Comparison of ENCODE assay signal across 12 cellular contexts in the genomic region with DNA sequence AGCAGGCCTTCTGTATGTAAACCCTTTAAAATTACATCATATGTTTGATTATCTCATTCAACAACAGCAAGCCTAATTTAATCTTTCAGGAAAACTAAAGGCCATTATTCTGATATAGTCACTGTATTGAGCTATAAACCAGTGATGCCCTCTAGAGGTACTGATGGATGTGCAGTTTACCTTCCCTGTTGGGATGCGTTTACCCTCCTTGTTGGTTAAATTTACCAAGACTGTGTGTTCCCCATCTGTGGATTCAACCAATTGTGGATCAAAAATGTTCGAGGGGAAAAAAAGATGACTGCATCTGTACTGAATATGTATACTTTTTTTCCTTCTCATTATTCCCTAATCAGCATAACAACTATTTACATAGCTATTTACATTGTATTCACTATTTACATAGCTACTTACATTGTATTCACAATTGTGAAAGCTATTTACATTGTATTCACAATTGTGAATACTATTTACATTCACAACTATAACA. TPM values are rescaled to one million over a fixed set of nuclear protein-coding genes. Genes with fewer than 3 reads are reported as not detected.
DNase-seq lines count a peak whose midpoint lies in the region; ATAC-seq and TF ChIP-seq lines count a peak whose summit lies in the region.
"Had no signal": no experiment of that assay in that cellular context is flagged by ENCODE, and none has a peak within 500 bp of the region (broad histone marks: within the 10 kb centered on the region; RNA-seq: fewer than 3 reads in every experiment).

No MANE protein-coding gene starts in this region.

- peaks cover 14% of the 10 kb centered on the region for H3K9me3 ChIP-seq in CD4-positive, alpha-beta T cell (ENCODE audit: control insufficient read depth, low read length)

- no peak for TF ChIP-seq CTCF in CD4-positive, alpha-beta T cell (IDR thresholded peaks at IDR 0.05)
- no peak for TF ChIP-seq CTCF in WTC11 (IDR thresholded peaks at IDR 0.05)

- H3K9me3 Mint-ChIP-seq in CD4-positive, alpha-beta T cell = peaks cover 4% of the 10 kb centered on the region
- peaks cover 34% of the 10 kb centered on the region for H3K9me3 Mint-ChIP-seq in WTC11

- CTCF ChIA-PET in CD4-positive, alpha-beta T cell (lab: Charles Lee) = interaction anchor here (0.7 to 3.3 kb wide), 4 partner anchors 10 to 145 kb away, joined by 3 to 14 read pairs (median 4); partner anchors contain the start of genes MRPL50, RNF20 and ZNF189
- CTCF ChIA-PET in WTC11 (lab: Charles Lee) = interaction anchor here (0.6 to 2.6 kb wide), 21 partner anchors 9 to 787 kb away, joined by 3 to 24 read pairs (median 4); partner anchors contain the start of genes MRPL50 and ZNF189

- ATAC-seq in CD4-positive, alpha-beta T cell (ENCODE audit: poor library complexity) = no peak
- ATAC-seq in WTC11 (peak; percentile 90), HG02973 (IDR thresholded peaks at IDR 0.05; ENCODE audit: unreplicated experiment) (no peak), HG03175 (IDR thresholded peaks at IDR 0.05; ENCODE audit: unreplicated experiment) (no peak)
- no peak for ATAC-seq in activated CD4-positive, CD25-positive, alpha-beta regulatory T cell treated with anti-CD3 and anti-CD28 coated beads, Interleukin-2, amount 50 U/mL, for 24 hours
- ATAC-seq: stimulated activated naive CD8-positive, alpha-beta T cell treated with anti-CD3 and anti-CD28 coated beads, Interleukin-15, Interleukin-2, amounts not matched to agents 100 U/mL and 50 U/mL, for 24 hours had no signal

- H3K36me3 Mint-ChIP-seq in CD4-positive, alpha-beta T cell (ENCODE audit: low read depth) = peaks cover 63% of the 10 kb centered on the region
- peaks cover 71% of the 10 kb centered on the region for H3K36me3 Mint-ChIP-seq in WTC11

- H3K27me3 Mint-ChIP-seq in CD4-positive, alpha-beta T cell = no peaks in the 10 kb centered on the region
- no peaks in the 10 kb centered on the region for H3K27me3 Mint-ChIP-seq in WTC11 (ENCODE audit: low read depth)
- H3K27me3 Mint-ChIP-seq: activated naive CD8-positive, alpha-beta T cell treated with anti-CD3 and anti-CD28 coated beads, Interleukin-2, amount 10 ng/mL, durations not matched to agents 7 days and 5 days had no signal

- POLR2A ChIA-PET in CD4-positive, alpha-beta T cell (lab: Charles Lee) = interaction anchor here (1.2 to 2.8 kb wide), 2 partner anchors 8 to 10 kb away, joined by 3 to 15 read pairs; partner anchors contain the start of genes MRPL50 and ZNF189
- POLR2A ChIA-PET in WTC11 (lab: Charles Lee) = interaction anchor here (1.4 kb wide), 1 partner anchor 10 kb away, joined by 7 read pairs; the partner anchor contains the start of genes MRPL50 and ZNF189

- H3K27ac Mint-ChIP-seq in CD4-positive, alpha-beta T cell = peak overlapping the region; percentile 40
- peak overlapping the region; percentile 81 for H3K27ac Mint-ChIP-seq in WTC11
- H3K27ac Mint-ChIP-seq: activated naive CD8-positive, alpha-beta T cell treated with anti-CD3 and anti-CD28 coated beads, Interleukin-2, amount 10 ng/mL, durations not matched to agents 7 days and 5 days; HFFc6 had no signal

- peaks cover 35% of the 10 kb centered on the region for H3K4me1 Mint-ChIP-seq in CD4-positive, alpha-beta T cell (ENCODE audit: low read depth)
- H3K4me1 Mint-ChIP-seq in WTC11 = peaks cover 23% of the 10 kb centered on the region

- no peak overlapping the region for H3K27ac ChIP-seq in CD4-positive, alpha-beta T cell (ENCODE audit: low read depth, low read length)
- H3K27ac ChIP-seq in layer of hippocampus (ENCODE audit: low read depth, low read length) = peak overlapping the region; percentile 41

- DNase-seq in CD4-positive, alpha-beta T cell = no peak
- DNase-seq in HT-29 (ENCODE audit: low spot score) = peak; percentile 45
- no peak for DNase-seq in WTC11 (ENCODE audit: low spot score)
- DNase-seq in D341Med (ENCODE audit: low spot score) = no peak
- DNase-seq: activated naive CD8-positive, alpha-beta T cell treated with anti-CD3 and anti-CD28 coated beads, Interleukin-2, amount 10 ng/mL, durations not matched to agents 7 days and 5 days; right cardiac atrium; stimulated activated naive CD8-positive, alpha-beta T cell treated with anti-CD3 and anti-CD28 coated beads, Interleukin-15, Interleukin-2, amounts not matched to agents 100 U/mL and 50 U/mL, for 24 hours had no signal

- H3K27me3 ChIP-seq in CD4-positive, alpha-beta T cell (ENCODE audit: control insufficient read depth, insufficient read depth, low read length) = no peaks in the 10 kb centered on the region
- H3K27me3 ChIP-seq in layer of hippocampus (ENCODE audit: control insufficient read depth, insufficient read depth, low read length) = no peaks in the 10 kb centered on the region

- intact Hi-C loops in CD4-positive, alpha-beta T cell (cut with DNase I, micrococcal nuclease) = no loop called here

- H3K4me3 Mint-ChIP-seq in CD4-positive, alpha-beta T cell = no peak overlapping the region
- no peak overlapping the region for H3K4me3 Mint-ChIP-seq in WTC11
- H3K4me3 Mint-ChIP-seq: activated naive CD8-positive, alpha-beta T cell treated with anti-CD3 and anti-CD28 coated beads, Interleukin-2, amount 10 ng/mL, durations not matched to agents 7 days and 5 days; HFFc6 had no signal

TF ChIP-seq in WTC11, 78 proteins besides CTCF, POLR2A, EP300 and RAD21:
- TF ChIP-seq FOXK1 (CRISPR knock-in tag; IDR thresholded peaks at IDR 0.05) = no peak
- TF ChIP-seq ELF4 (CRISPR knock-in tag; IDR thresholded peaks at IDR 0.05; ENCODE audit: low read depth) = no peak
- TF ChIP-seq, protein P1, sequence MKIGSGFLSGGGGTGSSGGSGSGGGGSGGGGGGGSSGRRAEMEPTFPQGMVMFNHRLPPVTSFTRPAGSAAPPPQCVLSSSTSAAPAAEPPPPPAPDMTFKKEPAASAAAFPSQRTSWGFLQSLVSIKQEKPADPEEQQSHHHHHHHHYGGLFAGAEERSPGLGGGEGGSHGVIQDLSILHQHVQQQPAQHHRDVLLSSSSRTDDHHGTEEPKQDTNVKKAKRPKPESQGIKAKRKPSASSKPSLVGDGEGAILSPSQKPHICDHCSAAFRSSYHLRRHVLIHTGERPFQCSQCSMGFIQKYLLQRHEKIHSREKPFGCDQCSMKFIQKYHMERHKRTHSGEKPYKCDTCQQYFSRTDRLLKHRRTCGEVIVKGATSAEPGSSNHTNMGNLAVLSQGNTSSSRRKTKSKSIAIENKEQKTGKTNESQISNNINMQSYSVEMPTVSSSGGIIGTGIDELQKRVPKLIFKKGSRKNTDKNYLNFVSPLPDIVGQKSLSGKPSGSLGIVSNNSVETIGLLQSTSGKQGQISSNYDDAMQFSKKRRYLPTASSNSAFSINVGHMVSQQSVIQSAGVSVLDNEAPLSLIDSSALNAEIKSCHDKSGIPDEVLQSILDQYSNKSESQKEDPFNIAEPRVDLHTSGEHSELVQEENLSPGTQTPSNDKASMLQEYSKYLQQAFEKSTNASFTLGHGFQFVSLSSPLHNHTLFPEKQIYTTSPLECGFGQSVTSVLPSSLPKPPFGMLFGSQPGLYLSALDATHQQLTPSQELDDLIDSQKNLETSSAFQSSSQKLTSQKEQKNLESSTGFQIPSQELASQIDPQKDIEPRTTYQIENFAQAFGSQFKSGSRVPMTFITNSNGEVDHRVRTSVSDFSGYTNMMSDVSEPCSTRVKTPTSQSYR (CRISPR knock-in tag; IDR thresholded peaks at IDR 0.05) = no peak
- TF ChIP-seq, protein P2, sequence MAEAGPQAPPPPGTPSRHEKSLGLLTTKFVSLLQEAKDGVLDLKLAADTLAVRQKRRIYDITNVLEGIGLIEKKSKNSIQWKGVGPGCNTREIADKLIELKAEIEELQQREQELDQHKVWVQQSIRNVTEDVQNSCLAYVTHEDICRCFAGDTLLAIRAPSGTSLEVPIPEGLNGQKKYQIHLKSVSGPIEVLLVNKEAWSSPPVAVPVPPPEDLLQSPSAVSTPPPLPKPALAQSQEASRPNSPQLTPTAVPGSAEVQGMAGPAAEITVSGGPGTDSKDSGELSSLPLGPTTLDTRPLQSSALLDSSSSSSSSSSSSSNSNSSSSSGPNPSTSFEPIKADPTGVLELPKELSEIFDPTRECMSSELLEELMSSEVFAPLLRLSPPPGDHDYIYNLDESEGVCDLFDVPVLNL (CRISPR knock-in tag; IDR thresholded peaks at IDR 0.05; ENCODE audit: borderline replicate concordance, low read depth) = no peak
- no peak for TF ChIP-seq ATF2 (CRISPR knock-in tag; IDR thresholded peaks at IDR 0.05; ENCODE audit: borderline replicate concordance, low read depth)
- TF ChIP-seq ESRRA (CRISPR knock-in tag; IDR thresholded peaks at IDR 0.05; ENCODE audit: borderline replicate concordance) = no peak
- TF ChIP-seq JUN (CRISPR knock-in tag; IDR thresholded peaks at IDR 0.05) = no peak

RNA-seq across cellular contexts. Expression of gene BAAT, which starts 3.7 kb away (rescaled TPM):
- total RNA-seq in CD4-positive, alpha-beta T cell = not detected
- total RNA-seq in HT-29 (2014; rRNA removed; shearing (Covaris generic)) = 0.28 and 0.57 TPM in 2 replicates
- 0.11 to 0.17 TPM (median 0.14 TPM) in 3 replicates for total RNA-seq in WTC11 (2021)
- total RNA-seq: activated naive CD8-positive, alpha-beta T cell treated with anti-CD3 and anti-CD28 coated beads, Interleukin-2, amount 10 ng/mL, durations not matched to agents 7 days and 5 days had no signal

RNA-seq across cellular contexts. Expression of gene MRPL50, which starts 9.9 kb away (rescaled TPM):
- 1 to 10 TPM; 5.9 to 6.1 TPM for total RNA-seq in CD4-positive, alpha-beta T cell
- total RNA-seq in HT-29 (2014; rRNA removed; shearing (Covaris generic)) = 7.4 and 10.4 TPM in 2 replicates
- 16.6 to 19.6 TPM (median 17.0 TPM) in 3 replicates for total RNA-seq in WTC11 (2021)

RNA-seq across cellular contexts. Expression of gene ZNF189, which starts 10.1 kb away (rescaled TPM):
- 1 to 10 TPM; 5.0 to 5.3 TPM for total RNA-seq in CD4-positive, alpha-beta T cell
- 2.0 and 2.1 TPM in 2 replicates for total RNA-seq in HT-29 (2014; rRNA removed; shearing (Covaris generic))
- total RNA-seq in WTC11 (2021) = 10.1 to 10.4 TPM (median 10.3 TPM) in 3 replicates

RNA-seq across cellular contexts. Expression of gene ALDOB, which starts 47.0 kb away (rescaled TPM):
- total RNA-seq in CD4-positive, alpha-beta T cell = not detected
- 0.16 TPM in 1 of 2 replicates, not detected in the other for total RNA-seq in HT-29 (2014; rRNA removed; shearing (Covaris generic))
- 0.85 to 1.5 TPM (median 0.94 TPM) in 3 replicates for total RNA-seq in WTC11 (2021)
- total RNA-seq: activated naive CD8-positive, alpha-beta T cell treated with anti-CD3 and anti-CD28 coated beads, Interleukin-2, amount 10 ng/mL, durations not matched to agents 7 days and 5 days; HFFc6 had no signal
